In the genomic region with DNA sequence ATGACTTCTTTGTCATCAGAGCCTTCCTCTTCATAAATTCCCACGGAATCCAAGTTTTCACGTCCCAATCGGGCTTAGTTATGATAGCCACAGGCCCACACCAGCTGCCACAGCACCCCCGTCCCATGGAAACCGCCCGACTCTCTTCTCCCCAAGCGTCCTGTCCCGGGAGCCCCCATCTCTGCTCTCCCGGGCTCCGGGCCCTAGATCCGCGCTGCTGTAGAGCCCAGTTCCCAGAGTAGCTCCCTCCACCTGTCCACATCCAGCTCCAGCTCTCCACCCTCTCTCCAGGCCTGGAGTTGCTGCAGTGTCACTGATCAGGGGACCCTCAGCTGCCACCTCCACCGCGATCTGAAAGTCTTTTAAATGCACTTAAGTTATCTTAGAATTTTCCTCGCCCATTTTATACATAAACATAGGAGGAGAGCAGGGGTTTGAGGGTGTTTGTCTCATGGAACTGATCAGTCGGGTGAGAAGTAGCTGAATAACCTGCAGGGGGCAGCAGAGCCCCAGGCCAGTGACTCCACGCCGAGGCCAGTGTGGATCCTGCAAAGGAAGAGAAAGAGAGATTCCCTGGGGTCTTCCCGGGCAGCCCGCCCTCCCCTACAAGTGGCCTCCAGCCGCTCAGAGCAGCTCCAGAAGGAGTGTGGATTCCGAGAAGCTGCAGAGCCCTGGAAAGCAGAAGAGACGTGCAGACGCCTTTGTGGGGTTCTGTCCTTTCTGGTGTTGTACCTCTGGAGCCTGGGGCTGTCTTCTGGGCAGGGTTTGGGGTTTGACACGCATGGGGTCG, we compare ENCODE assay signal across 9 cellular contexts. TPM values are rescaled to one million over a fixed set of nuclear protein-coding genes. Genes with fewer than 3 reads are reported as not detected.
DNase-seq lines count a peak whose midpoint lies in the region; ATAC-seq and TF ChIP-seq lines count a peak whose summit lies in the region.
"Had no signal": no experiment of that assay in that cellular context is flagged by ENCODE, and none has a peak within 500 bp of the region (broad histone marks: within the 10 kb centered on the region; RNA-seq: fewer than 3 reads in every experiment).

No MANE protein-coding gene starts in this region.

- peaks cover 0 to 17% (median 5%) of the 10 kb centered on the region in 11 experiments; a peak in 10 of 22 replicates for H3K9me3 ChIP-seq in BLaER1 treated with 17β-estradiol and CSF1 and Interleukin-3, amounts not matched to agents 10 nM and 100 nM (replicated peaks in 1 of 11)
- H3K9me3 ChIP-seq in fibroblast of lung (ENCODE audit: control insufficient read depth, insufficient read depth, low read depth, low read length) = no peaks in the 10 kb centered on the region
- H3K9me3 ChIP-seq: HAP-1 had no signal

- no peak overlapping the region for H2AFZ ChIP-seq in fibroblast of lung (ENCODE audit: low read length)

- H3K27ac ChIP-seq in BLaER1 treated with 17β-estradiol and CSF1 and Interleukin-3, amounts not matched to agents 10 nM and 100 nM = peak overlapping the region in 8 of 11 experiments; percentile 20 to 95 (median 88); a peak in 14 of 22 replicates
- no peak overlapping the region for H3K27ac ChIP-seq in fibroblast of lung (ENCODE audit: insufficient read depth, low read length)

- H3K27me3 Mint-ChIP-seq in HFFc6 (ENCODE audit: insufficient read depth) = peaks cover 4% of the 10 kb centered on the region
- no peaks in the 10 kb centered on the region for H3K27me3 Mint-ChIP-seq in activated T-cell treated with anti-CD3 and anti-CD28 coated beads, Interleukin-2, amount 50 U/mL, for 24 hours
- no peaks in the 10 kb centered on the region for H3K27me3 Mint-ChIP-seq in naive thymus-derived CD8-positive, alpha-beta T cell

- peak overlapping the region; percentile 80 to 94 (median 87) for H3K4me2 ChIP-seq in BLaER1 treated with 17β-estradiol and CSF1 and Interleukin-3, amounts not matched to agents 10 nM and 100 nM
- no peak overlapping the region for H3K4me2 ChIP-seq in fibroblast of lung (ENCODE audit: extremely low read depth, insufficient read depth, low read length)

- DNase-seq in HFFc6 (peak; percentile 36), OCI-M1 (lab: John Stamatoyannopoulos, UW) (peak; percentile 95), fibroblast of lung (ENCODE audit: low read depth in 2 of 2) (peak; percentile 26 to 66)
- DNase-seq in activated T-cell treated with anti-CD3 and anti-CD28 coated beads, Interleukin-2, amount 50 U/mL, for 24 hours = peak; percentile 80
- peak; percentile 58 to 86 (median 72) for DNase-seq in naive thymus-derived CD8-positive, alpha-beta T cell
- DNase-seq in stimulated activated CD8-positive, alpha-beta memory T cell treated with anti-CD3 and anti-CD28 coated beads, Interleukin-7, amount 100 ng/mL, for 48 hours (ENCODE audit: extremely low read depth in 1 of 2, low read depth in 1 of 2) = peak; percentile 35 to 37

- POLR2A ChIA-PET in naive thymus-derived CD8-positive, alpha-beta T cell (lab: Charles Lee) = interaction anchor here (0.7 to 3.1 kb wide), 9 partner anchors 10 to 405 kb away, joined by 3 to 76 read pairs (median 4); a partner anchor contains a TSS

- H3K36me3 ChIP-seq in BLaER1 treated with 17β-estradiol and CSF1 and Interleukin-3, amounts not matched to agents 10 nM and 100 nM = peaks cover 0 to 15% (median 3%) of the 10 kb centered on the region in 11 experiments; a peak in 8 of 22 replicates
- no peaks in the 10 kb centered on the region for H3K36me3 ChIP-seq in fibroblast of lung (ENCODE audit: control insufficient read depth, insufficient read depth, low read length)
- H3K36me3 ChIP-seq: HAP-1 had no signal

- peaks cover 21% of the 10 kb centered on the region for H3K4me1 Mint-ChIP-seq in HFFc6 (ENCODE audit: low read depth)
- peaks cover 23% of the 10 kb centered on the region for H3K4me1 Mint-ChIP-seq in activated T-cell treated with anti-CD3 and anti-CD28 coated beads, Interleukin-2, amount 50 U/mL, for 24 hours (ENCODE audit: low read depth)
- peaks cover 16 to 30% (median 29%) of the 10 kb centered on the region in 4 donors for H3K4me1 Mint-ChIP-seq in naive thymus-derived CD8-positive, alpha-beta T cell

- H3K36me3 Mint-ChIP-seq in HFFc6 (ENCODE audit: low read depth) = no peaks in the 10 kb centered on the region; the same call in 1 of the 2 replicates
- H3K36me3 Mint-ChIP-seq in activated T-cell treated with anti-CD3 and anti-CD28 coated beads, Interleukin-2, amount 50 U/mL, for 24 hours (ENCODE audit: low read depth) = peaks cover 7% of the 10 kb centered on the region
- peaks cover 0 to 11% (median 7%) of the 10 kb centered on the region in 3 donors for H3K36me3 Mint-ChIP-seq in naive thymus-derived CD8-positive, alpha-beta T cell

- peaks cover 13 to 24% (median 20%) of the 10 kb centered on the region in 10 experiments for H3K4me1 ChIP-seq in BLaER1 treated with 17β-estradiol and CSF1 and Interleukin-3, amounts not matched to agents 10 nM and 100 nM
- H3K4me1 ChIP-seq in fibroblast of lung (ENCODE audit: control insufficient read depth, extremely low read depth, insufficient read depth, low read length) = peaks cover 2% of the 10 kb centered on the region
- H3K4me1 ChIP-seq: HAP-1 had no signal

- no peaks in the 10 kb centered on the region; the same call in 1 of the 2 replicates for H3K9me3 Mint-ChIP-seq in HFFc6
- peaks cover 5% of the 10 kb centered on the region for H3K9me3 Mint-ChIP-seq in activated T-cell treated with anti-CD3 and anti-CD28 coated beads, Interleukin-2, amount 50 U/mL, for 24 hours
- peaks cover 0 to 7% (median 0%) of the 10 kb centered on the region in 9 donors for H3K9me3 Mint-ChIP-seq in naive thymus-derived CD8-positive, alpha-beta T cell

- no peaks in the 10 kb centered on the region for H4K20me1 ChIP-seq in BLaER1 treated with 17β-estradiol and CSF1 and Interleukin-3, amounts not matched to agents 10 nM and 100 nM
- H4K20me1 ChIP-seq in fibroblast of lung (ENCODE audit: control insufficient read depth, extremely low read depth, insufficient read depth, low read length) = no peaks in the 10 kb centered on the region

- no peaks in the 10 kb centered on the region for H3K79me2 ChIP-seq in fibroblast of lung (ENCODE audit: control insufficient read depth, insufficient read depth, low read length)

- H3K27ac Mint-ChIP-seq in HFFc6 = peak overlapping the region; percentile 91
- peak overlapping the region; percentile 85 for H3K27ac Mint-ChIP-seq in activated T-cell treated with anti-CD3 and anti-CD28 coated beads, Interleukin-2, amount 50 U/mL, for 24 hours
- peak overlapping the region; percentile 78 to 99 (median 96) for H3K27ac Mint-ChIP-seq in naive thymus-derived CD8-positive, alpha-beta T cell

- H3K4me3 ChIP-seq in BLaER1 treated with 17β-estradiol and CSF1 and Interleukin-3, amounts not matched to agents 10 nM and 100 nM = peak overlapping the region in 8 of 10 experiments; percentile 67 to 79 (median 74); a peak in 10 of 20 replicates
- H3K4me3 ChIP-seq in fibroblast of lung (replicated peaks in 1 of 4; ENCODE audit: control extremely low read depth in 1 of 4, insufficient read depth in 1 of 4, low read depth in 3 of 4, low read length in 4 of 4) = no peak overlapping the region
- H3K4me3 ChIP-seq: HAP-1 had no signal

- peak overlapping the region in 10 of 11 experiments; percentile 22 to 93 (median 86); a peak in 14 of 22 replicates for H3K9ac ChIP-seq in BLaER1 treated with 17β-estradiol and CSF1 and Interleukin-3, amounts not matched to agents 10 nM and 100 nM
- H3K9ac ChIP-seq in fibroblast of lung (ENCODE audit: insufficient read depth, low read length) = no peak overlapping the region

- ATAC-seq in naive thymus-derived CD8-positive, alpha-beta T cell = peak; percentile 43
- no peak for ATAC-seq in GM21447 (IDR thresholded peaks at IDR 0.05; ENCODE audit: unreplicated experiment)

- TF ChIP-seq CTCF in HFFc6 (IDR thresholded peaks at IDR 0.05) = peak; percentile 91
- TF ChIP-seq CTCF in fibroblast of lung (conservative IDR thresholded peaks at IDR 0.05 in 1 of 2, IDR thresholded peaks at IDR 0.05 in 1 of 2; ENCODE audit: low read depth in 1 of 2, low read length in 2 of 2) = peak; percentile 72 to 84

- peaks cover 0 to 4% (median 0%) of the 10 kb centered on the region in 11 experiments; a peak in 5 of 22 replicates for H3K27me3 ChIP-seq in BLaER1 treated with 17β-estradiol and CSF1 and Interleukin-3, amounts not matched to agents 10 nM and 100 nM
- H3K27me3 ChIP-seq in fibroblast of lung (ENCODE audit: control insufficient read depth, insufficient read depth, low read length) = no peaks in the 10 kb centered on the region

- peak overlapping the region; percentile 91 for H3K4me3 Mint-ChIP-seq in HFFc6
- H3K4me3 Mint-ChIP-seq in activated T-cell treated with anti-CD3 and anti-CD28 coated beads, Interleukin-2, amount 50 U/mL, for 24 hours = peak overlapping the region; percentile 84
- peak overlapping the region; percentile 90 to 99 (median 96) for H3K4me3 Mint-ChIP-seq in naive thymus-derived CD8-positive, alpha-beta T cell

RNA-seq across cellular contexts. Expression of a gene that starts 1.1 kb away (rescaled TPM):
- total RNA-seq in HFFc6 (2021; fragmentation: NEBNext Ultra II Directional; extraction: Animal tissue kit (Norgen Biotek cat#: 25700)) = 1 to 10 TPM in 4 of 6 experiments, under 1 TPM in 2; 0.85 to 1.7 (median 1.1) TPM
- 1.3 and 2.5 TPM in 2 replicates for total RNA-seq in fibroblast of lung
- 0.94 and 1.6 TPM in 2 replicates for polyA plus RNA-seq in fibroblast of lung
- polyA plus RNA-seq in fibroblast of lung (2012) = 0.51 and 0.55 TPM in 2 replicates
- polyA minus RNA-seq in fibroblast of lung (ENCODE audit: low replicate concordance) = not detected in 2 replicates
- 10 to 100 TPM; 11.3 to 15.7 TPM for total RNA-seq in naive thymus-derived CD8-positive, alpha-beta T cell
- polyA plus RNA-seq in naive thymus-derived CD8-positive, alpha-beta T cell = 1 to 10 TPM; 1.9 to 3.9 (median 2.6) TPM

RNA-seq across cellular contexts. Expression of a gene that starts 38.9 kb away (rescaled TPM):
- 1 to 10 TPM; 4.6 to 6.0 (median 5.2) TPM for total RNA-seq in HFFc6 (2021; fragmentation: NEBNext Ultra II Directional; extraction: Animal tissue kit (Norgen Biotek cat#: 25700))
- 7.4 and 12.4 TPM in 2 replicates for total RNA-seq in fibroblast of lung
- 3.9 and 5.7 TPM in 2 replicates for polyA plus RNA-seq in fibroblast of lung
- 3.3 and 3.8 TPM in 2 replicates for polyA plus RNA-seq in fibroblast of lung (2012)
- 0.63 and 1.9 TPM in 2 replicates for polyA minus RNA-seq in fibroblast of lung (ENCODE audit: low replicate concordance)
- 10 to 100 TPM; 22.4 to 24.0 TPM for total RNA-seq in naive thymus-derived CD8-positive, alpha-beta T cell
- 1 to 10 TPM; 1.1 to 2.9 (median 1.2) TPM for polyA plus RNA-seq in naive thymus-derived CD8-positive, alpha-beta T cell

Comparison
In these comparisons a context has a peak if more than half of its experiments do, and no peak if none do; other contexts are left out.
1. H3K4me3 ChIP-seq: peak in BLaER1 treated with 17β-estradiol and CSF1 and Interleukin-3, amounts not matched to agents 10 nM and 100 nM (8 of 10); none in fibroblast of lung (0 of 4).
2. DNase-seq: peak in every context shown above with its lines; median percentile 95 in OCI-M1; 80 in activated T-cell treated with anti-CD3 and anti-CD28 coated beads, Interleukin-2, amount 50 U/mL, for 24 hours; 72 in naive thymus-derived CD8-positive, alpha-beta T cell; 46 in fibroblast of lung; 36 in HFFc6; 36 in stimulated activated CD8-positive, alpha-beta memory T cell treated with anti-CD3 and anti-CD28 coated beads, Interleukin-7, amount 100 ng/mL, for 48 hours.
3. Peak in every context shown above with its lines, with median percentiles within 50 percentile points of each other: H3K27ac Mint-ChIP-seq and H3K4me3 Mint-ChIP-seq.